9 cellular contexts compared by ENCODE assay signal in genomic region chrX:23952984-23953907, GRCh38. TPM values are rescaled to one million over a fixed set of nuclear protein-coding genes. Genes with fewer than 3 reads are reported as not detected.
DNase-seq lines count a peak whose midpoint lies in the region; ATAC-seq, FAIRE-seq and TF ChIP-seq lines count a peak whose summit lies in the region.
"Had no signal": no experiment of that assay in that cellular context is flagged by ENCODE, and none has a peak within 500 bp of the region (broad histone marks: within the 10 kb centered on the region; RNA-seq: fewer than 3 reads in every experiment).

No MANE protein-coding gene starts in this region.

- H3K27ac Mint-ChIP-seq in WTC11 (peak overlapping the region; percentile 79), endothelial cell (ENCODE audit: unreplicated experiment) (peak overlapping the region; percentile 21)

- H3K9ac ChIP-seq in SK-N-SH = no peak overlapping the region

- POLR2A ChIA-PET in WTC11 (lab: Charles Lee) = no interaction called here
- POLR2A ChIA-PET in SK-N-SH (lab: Yijun Ruan, JAX) = no interaction called here

- H3K27ac ChIP-seq in gastrocnemius medialis (no peak overlapping the region), SK-N-SH (ENCODE audit: low read depth in 2 of 2, low read length in 1 of 2) (no peak overlapping the region)

- no peaks in the 10 kb centered on the region for H3K4me1 ChIP-seq in gastrocnemius medialis
- no peaks in the 10 kb centered on the region for H3K4me1 ChIP-seq in SK-N-SH (ENCODE audit: control insufficient read depth in 1 of 2, insufficient read depth in 2 of 2, low read depth in 1 of 2, low read length in 1 of 2)

- intact Hi-C loops in gastrocnemius medialis (cut with DNase I; ENCODE audit: low total_unique reads) = no loop called here

- no peaks in the 10 kb centered on the region for H3K9me3 ChIP-seq in gastrocnemius medialis
- H3K9me3 ChIP-seq in SK-N-SH = no peaks in the 10 kb centered on the region

- peak; percentile 86 for FAIRE-seq in G401.6 (lab: Jason Lieb, UNC)
- FAIRE-seq in HTR-8/SVneo (lab: Jason Lieb, UNC) = peak; percentile 79

- no peaks in the 10 kb centered on the region for H3K79me2 ChIP-seq in SK-N-SH (ENCODE audit: insufficient read depth)

- H3K4me1 Mint-ChIP-seq in WTC11 (peaks cover 23% of the 10 kb centered on the region), endothelial cell (ENCODE audit: unreplicated experiment) (no peaks in the 10 kb centered on the region)

- no peak for TF ChIP-seq CTCF in WTC11 (IDR thresholded peaks at IDR 0.05)
- TF ChIP-seq CTCF in endothelial cell (IDR thresholded peaks at IDR 0.05; ENCODE audit: unreplicated experiment) = no peak
- no peak for TF ChIP-seq CTCF in gastrocnemius medialis (IDR thresholded peaks at IDR 0.05 in 4 of 5, conservative IDR thresholded peaks at IDR 0.05 in 1 of 5)
- no peak for TF ChIP-seq CTCF in SK-N-SH (IDR thresholded peaks at IDR 0.05)

- ATAC-seq in GM21447 (IDR thresholded peaks at IDR 0.05; ENCODE audit: unreplicated experiment) = peak; percentile 97
- ATAC-seq in WTC11 = peak; percentile 91
- no peak for ATAC-seq in gastrocnemius medialis

- CTCF ChIA-PET in WTC11 (lab: Charles Lee) (interaction anchor here (0.6 to 1.2 kb wide), 4 partner anchors 16 to 101 kb away, joined by 3 to 6 read pairs (median 3); partner anchors contain the start of genes APOO, CXorf58 and EIF2S3), SK-N-SH (lab: Yijun Ruan, JAX) (no interaction called here)

- no peaks in the 10 kb centered on the region for H3K36me3 ChIP-seq in gastrocnemius medialis
- H3K36me3 ChIP-seq in SK-N-SH (replicated peaks in 1 of 2; ENCODE audit: control insufficient read depth in 1 of 2, insufficient read depth in 2 of 2, low read length in 1 of 2) = no peaks in the 10 kb centered on the region

- H3K27me3 ChIP-seq in gastrocnemius medialis = no peaks in the 10 kb centered on the region
- H3K27me3 ChIP-seq in SK-N-SH (ENCODE audit: insufficient read depth) = no peaks in the 10 kb centered on the region; the same call in 1 of the 2 replicates

- WGBS in SK-N-SH (ENCODE audit: low lambda C conversion rate) = 36% methylated on average over 9 of the region's 9 CpGs

- H3K36me3 Mint-ChIP-seq in WTC11 (no peaks in the 10 kb centered on the region), endothelial cell (ENCODE audit: low read depth, unreplicated experiment) (no peaks in the 10 kb centered on the region)

- DNase-seq in HTR-8/SVneo (ENCODE audit: insufficient read length, low spot score) (no peak), WTC11 (ENCODE audit: low spot score) (peak; percentile 12), endothelial cell (ENCODE audit: low spot score) (peak; percentile 3), gastrocnemius medialis (no peak), SK-N-SH (no peak)
- DNase-seq in stimulated activated CD4-positive, alpha-beta T cell treated with anti-CD3 and anti-CD28 coated beads, Interleukin-4, amount 100 ng/mL, for 24 hours = peak; percentile 33

- H3K9me2 ChIP-seq in SK-N-SH = no peaks in the 10 kb centered on the region

- H3K9me3 Mint-ChIP-seq in WTC11 = no peaks in the 10 kb centered on the region
- no peaks in the 10 kb centered on the region for H3K9me3 Mint-ChIP-seq in endothelial cell (ENCODE audit: unreplicated experiment)

- H2AFZ ChIP-seq in SK-N-SH (ENCODE audit: low read depth) = no peak overlapping the region; the same call in 1 of the 2 replicates

- in situ Hi-C loops in gastrocnemius medialis (cut with MboI; ENCODE audit: low sequenced_read_pairs in 4 of 4) = no loop called here

- H3K4me3 Mint-ChIP-seq in WTC11 (peak overlapping the region; percentile 32), endothelial cell (ENCODE audit: unreplicated experiment) (no peak overlapping the region)

- H3F3A ChIP-seq in SK-N-SH (replicated peaks; ENCODE audit: insufficient read depth) = no peaks in the 10 kb centered on the region

- no peak for TF ChIP-seq RAD21 in SK-N-SH (IDR thresholded peaks at IDR 0.05; ENCODE audit: low read length)

- no peak for TF ChIP-seq POLR2A in gastrocnemius medialis (IDR thresholded peaks at IDR 0.05)

- no peaks in the 10 kb centered on the region for H3K27me3 Mint-ChIP-seq in WTC11 (ENCODE audit: low read depth)
- H3K27me3 Mint-ChIP-seq in endothelial cell (ENCODE audit: unreplicated experiment) = no peaks in the 10 kb centered on the region

- no peaks in the 10 kb centered on the region for H4K20me1 ChIP-seq in SK-N-SH (ENCODE audit: insufficient read depth)

- no peak overlapping the region for H3K4me2 ChIP-seq in SK-N-SH

- TF ChIP-seq EP300 in SK-N-SH (IDR thresholded peaks at IDR 0.05; ENCODE audit: borderline replicate concordance in 1 of 2, low read depth in 1 of 2, low read length in 1 of 2) = no peak

- H3K4me3 ChIP-seq in gastrocnemius medialis (no peak overlapping the region), SK-N-SH (ENCODE audit: low read depth in 2 of 2, low read length in 1 of 2) (no peak overlapping the region)

TF ChIP-seq in WTC11, 78 proteins besides CTCF, POLR2A, EP300 and RAD21:
- TF ChIP-seq RELA (CRISPR knock-in tag; IDR thresholded peaks at IDR 0.05; ENCODE audit: borderline replicate concordance) = no peak
- TF ChIP-seq NFE2L1 (CRISPR knock-in tag; IDR thresholded peaks at IDR 0.05) = no peak
- no peak for TF ChIP-seq ZNF263 (CRISPR knock-in tag; IDR thresholded peaks at IDR 0.05; ENCODE audit: low read depth)
- peak; percentile 92 for TF ChIP-seq ZNF423 (CRISPR knock-in tag; IDR thresholded peaks at IDR 0.05)
- TF ChIP-seq TEAD1 (CRISPR knock-in tag; IDR thresholded peaks at IDR 0.05) = peak; percentile 46; the same call in 1 of the 2 replicates
- TF ChIP-seq ZMAT4 (CRISPR knock-in tag; IDR thresholded peaks at IDR 0.05) = no peak
- TF ChIP-seq ELF4 (CRISPR knock-in tag; IDR thresholded peaks at IDR 0.05; ENCODE audit: low read depth) = no peak
- TF ChIP-seq FOXJ3 (CRISPR knock-in tag; IDR thresholded peaks at IDR 0.05; ENCODE audit: borderline replicate concordance) = no peak

TF ChIP-seq in SK-N-SH, 30 proteins besides CTCF, POLR2A, EP300 and RAD21 (continues in another document):
- TF ChIP-seq, protein P1, sequence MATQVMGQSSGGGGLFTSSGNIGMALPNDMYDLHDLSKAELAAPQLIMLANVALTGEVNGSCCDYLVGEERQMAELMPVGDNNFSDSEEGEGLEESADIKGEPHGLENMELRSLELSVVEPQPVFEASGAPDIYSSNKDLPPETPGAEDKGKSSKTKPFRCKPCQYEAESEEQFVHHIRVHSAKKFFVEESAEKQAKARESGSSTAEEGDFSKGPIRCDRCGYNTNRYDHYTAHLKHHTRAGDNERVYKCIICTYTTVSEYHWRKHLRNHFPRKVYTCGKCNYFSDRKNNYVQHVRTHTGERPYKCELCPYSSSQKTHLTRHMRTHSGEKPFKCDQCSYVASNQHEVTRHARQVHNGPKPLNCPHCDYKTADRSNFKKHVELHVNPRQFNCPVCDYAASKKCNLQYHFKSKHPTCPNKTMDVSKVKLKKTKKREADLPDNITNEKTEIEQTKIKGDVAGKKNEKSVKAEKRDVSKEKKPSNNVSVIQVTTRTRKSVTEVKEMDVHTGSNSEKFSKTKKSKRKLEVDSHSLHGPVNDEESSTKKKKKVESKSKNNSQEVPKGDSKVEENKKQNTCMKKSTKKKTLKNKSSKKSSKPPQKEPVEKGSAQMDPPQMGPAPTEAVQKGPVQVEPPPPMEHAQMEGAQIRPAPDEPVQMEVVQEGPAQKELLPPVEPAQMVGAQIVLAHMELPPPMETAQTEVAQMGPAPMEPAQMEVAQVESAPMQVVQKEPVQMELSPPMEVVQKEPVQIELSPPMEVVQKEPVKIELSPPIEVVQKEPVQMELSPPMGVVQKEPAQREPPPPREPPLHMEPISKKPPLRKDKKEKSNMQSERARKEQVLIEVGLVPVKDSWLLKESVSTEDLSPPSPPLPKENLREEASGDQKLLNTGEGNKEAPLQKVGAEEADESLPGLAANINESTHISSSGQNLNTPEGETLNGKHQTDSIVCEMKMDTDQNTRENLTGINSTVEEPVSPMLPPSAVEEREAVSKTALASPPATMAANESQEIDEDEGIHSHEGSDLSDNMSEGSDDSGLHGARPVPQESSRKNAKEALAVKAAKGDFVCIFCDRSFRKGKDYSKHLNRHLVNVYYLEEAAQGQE (IDR thresholded peaks at IDR 0.05; ENCODE audit: low read depth, low read length) = no peak
- TF ChIP-seq YY1 (IDR thresholded peaks at IDR 0.05; ENCODE audit: low read depth) (no peak), MXI1 (IDR thresholded peaks at IDR 0.05; ENCODE audit: low read depth, low read length) (no peak), TEAD4 (IDR thresholded peaks at IDR 0.05; ENCODE audit: borderline replicate concordance, insufficient read depth) (no peak), SMC3 (IDR thresholded peaks at IDR 0.05; ENCODE audit: low read depth, low read length) (no peak), POLR2AphosphoS5 (IDR thresholded peaks at IDR 0.05; ENCODE audit: low read depth, low read length) (no peak), RFX5 (IDR thresholded peaks at IDR 0.05; ENCODE audit: low read length) (no peak), MEF2A (IDR thresholded peaks at IDR 0.05; ENCODE audit: borderline replicate concordance, low read depth) (no peak), RCOR1 (IDR thresholded peaks at IDR 0.05; ENCODE audit: low read length) (no peak), TAF1 (IDR thresholded peaks at IDR 0.05; ENCODE audit: borderline replicate concordance, low read depth, low read length) (no peak), USF1 (IDR thresholded peaks at IDR 0.05; ENCODE audit: borderline replicate concordance, low read depth) (no peak), FOXM1 (IDR thresholded peaks at IDR 0.05; ENCODE audit: low read depth) (no peak), TCF12 (IDR thresholded peaks at IDR 0.05) (no peak)

RNA-seq across cellular contexts. Expression of gene CXorf58, which starts 45.4 kb away (rescaled TPM):
- total RNA-seq in WTC11 (2021) (0.27 TPM in 1 of 3 replicates, not detected in the others), endothelial cell (ENCODE audit: unreplicated experiment) (not detected), gastrocnemius medialis (1 to 10 TPM in 1 of 4 donors, not detected in 3; 3.1 TPM)
- polyA plus RNA-seq in SK-N-SH (2012; rRNA removed) = not detected in 2 replicates
- polyA plus RNA-seq in SK-N-SH (2012; cell fraction: cytosol; rRNA removed) = 0.01 TPM in 2 replicates
- polyA plus RNA-seq in SK-N-SH (2012; cell fraction: nucleus; rRNA removed) = 0.02 TPM in 1 of 2 replicates, not detected in the other
- total RNA-seq: glomerular endothelial cell had no signal

RNA-seq across cellular contexts. Expression of gene APOO, which starts 45.5 kb away (rescaled TPM):
- total RNA-seq in WTC11 (2021) = 41.6 to 55.5 TPM (median 46.9 TPM) in 3 replicates
- total RNA-seq in endothelial cell (ENCODE audit: unreplicated experiment) = 18.3 TPM
- total RNA-seq in gastrocnemius medialis = 10 to 100 TPM; 12.1 to 37.3 (median 30.8) TPM
- 20.3 and 22.0 TPM in 2 replicates for polyA plus RNA-seq in SK-N-SH (2012; rRNA removed)
- polyA plus RNA-seq in SK-N-SH (2012; cell fraction: cytosol; rRNA removed) = 26.1 and 31.1 TPM in 2 replicates
- 5.4 and 8.5 TPM in 2 replicates for polyA plus RNA-seq in SK-N-SH (2012; cell fraction: nucleus; rRNA removed)

Comparison
In these comparisons a context has a peak if more than half of its experiments do, and no peak if none do; other contexts are left out.
1. ATAC-seq: peak in GM21447 (single experiment) and WTC11 (single experiment); none in gastrocnemius medialis (0 of 2).
2. DNase-seq: peak in WTC11 (single experiment), endothelial cell (single experiment) and stimulated activated CD4-positive, alpha-beta T cell treated with anti-CD3 and anti-CD28 coated beads, Interleukin-4, amount 100 ng/mL, for 24 hours (single experiment); none in HTR-8/SVneo (single experiment), gastrocnemius medialis (0 of 2) and SK-N-SH (single experiment).